14 cellular contexts compared by ENCODE assay signal in genomic region chr1:246583056-246583440, GRCh38. TPM values are rescaled to one million over a fixed set of nuclear protein-coding genes. Genes with fewer than 3 reads are reported as not detected.
DNase-seq lines count a peak whose midpoint lies in the region; ATAC-seq and TF ChIP-seq lines count a peak whose summit lies in the region.
"Had no signal": no experiment of that assay in that cellular context is flagged by ENCODE, and none has a peak within 500 bp of the region (broad histone marks: within the 10 kb centered on the region; RNA-seq: fewer than 3 reads in every experiment).

No MANE protein-coding gene starts in this region.

- peaks cover 21 to 33% of the 10 kb centered on the region in 2 donors for H3K4me1 ChIP-seq in duodenal mucosa (ENCODE audit: control insufficient read depth in 1 of 2, insufficient read depth in 2 of 2, low read length in 2 of 2)

- no peaks in the 10 kb centered on the region for H3K36me3 Mint-ChIP-seq in natural killer cell
- no peaks in the 10 kb centered on the region for H3K36me3 Mint-ChIP-seq in natural killer cell treated with Interleukin-12 subunit alpha and Interleukin-12 subunit beta and Interleukin-15 and Interleukin-18, amount 100 ng/mL, for 72 hours
- H3K36me3 Mint-ChIP-seq in nephron (ENCODE audit: low read depth) = peaks cover 15% of the 10 kb centered on the region

- H3K4me3 Mint-ChIP-seq in natural killer cell (no peak overlapping the region), nephron (no peak overlapping the region)
- no peak overlapping the region for H3K4me3 Mint-ChIP-seq in natural killer cell treated with Interleukin-12 subunit alpha and Interleukin-12 subunit beta and Interleukin-15 and Interleukin-18, amount 100 ng/mL, for 72 hours
- H3K4me3 Mint-ChIP-seq: H9 had no signal

- H3K27ac Mint-ChIP-seq in natural killer cell (peak overlapping the region; percentile 23 to 60), nephron (peak overlapping the region; percentile 35 to 62 (median 58))
- peak overlapping the region in 1 of 2 donors; percentile 38 for H3K27ac Mint-ChIP-seq in natural killer cell treated with Interleukin-12 subunit alpha and Interleukin-12 subunit beta and Interleukin-15 and Interleukin-18, amount 100 ng/mL, for 72 hours

- intact Hi-C loops in natural killer cell (cut with micrococcal nuclease) = no loop called here
- intact Hi-C loops in head of caudate nucleus (cut with DNase I) = no loop called here

- no peaks in the 10 kb centered on the region for H3K9me3 Mint-ChIP-seq in natural killer cell
- H3K9me3 Mint-ChIP-seq in natural killer cell treated with Interleukin-12 subunit alpha and Interleukin-12 subunit beta and Interleukin-15 and Interleukin-18, amount 100 ng/mL, for 72 hours = no peaks in the 10 kb centered on the region
- H3K9me3 Mint-ChIP-seq in nephron = no peaks in the 10 kb centered on the region
- H3K9me3 Mint-ChIP-seq: H9, naive B cell had no signal

- peak overlapping the region; percentile 54 for H3K27ac ChIP-seq in duodenal mucosa (ENCODE audit: low read depth, low read length)
- no peak overlapping the region for H3K27ac ChIP-seq in brain microvascular endothelial cell
- H3K27ac ChIP-seq: SK-N-MC had no signal

- H3K27me3 ChIP-seq in duodenal mucosa (ENCODE audit: control insufficient read depth in 1 of 2, insufficient read depth in 2 of 2, low read length in 2 of 2) (no peaks in the 10 kb centered on the region), brain microvascular endothelial cell (replicated peaks) (no peaks in the 10 kb centered on the region)

- peak overlapping the region; percentile 75 to 77 for H3K4me3 ChIP-seq in duodenal mucosa (ENCODE audit: low read depth in 1 of 2, low read length in 2 of 2)
- no peak overlapping the region for H3K4me3 ChIP-seq in brain microvascular endothelial cell (ENCODE audit: low read depth, low read length)
- H3K4me3 ChIP-seq: SK-N-MC had no signal

- H3K9me3 ChIP-seq in duodenal mucosa (ENCODE audit: control insufficient read depth in 1 of 2, low read length in 2 of 2) = no peaks in the 10 kb centered on the region

- DNase-seq in natural killer cell (no peak), head of caudate nucleus (no peak), brain microvascular endothelial cell (no peak)
- no peak for DNase-seq in natural killer cell treated with Interleukin-12 subunit alpha and Interleukin-12 subunit beta and Interleukin-15 and Interleukin-18, amount 100 ng/mL, for 72 hours (ENCODE audit: low spot score)
- DNase-seq: activated CD4-positive, CD25-positive, alpha-beta regulatory T cell; H9; naive B cell; NCI-H1436 treated with DMSO at 0.1 percent for 48 hours; stimulated activated CD4-positive, alpha-beta T cell treated with anti-CD3 and anti-CD28 coated beads, Interleukin-12 subunit alpha, Interleukin-12 subunit beta, amount 100 ng/mL, for 4 hours had no signal

- peak overlapping the region; percentile 61 to 75 for H3K9ac ChIP-seq in duodenal mucosa (ENCODE audit: low read depth in 1 of 2, low read length in 2 of 2)

- no peaks in the 10 kb centered on the region for H3K27me3 Mint-ChIP-seq in natural killer cell (ENCODE audit: low read depth in 2 of 2)
- H3K27me3 Mint-ChIP-seq in natural killer cell treated with Interleukin-12 subunit alpha and Interleukin-12 subunit beta and Interleukin-15 and Interleukin-18, amount 100 ng/mL, for 72 hours = no peaks in the 10 kb centered on the region
- H3K27me3 Mint-ChIP-seq in nephron (ENCODE audit: low read depth) = no peaks in the 10 kb centered on the region
- H3K27me3 Mint-ChIP-seq: naive B cell had no signal

- ATAC-seq in natural killer cell (no peak), HG02973 (IDR thresholded peaks at IDR 0.05; ENCODE audit: unreplicated experiment) (no peak), HG03354 (IDR thresholded peaks at IDR 0.05; ENCODE audit: poor library complexity, severe bottlenecking, unreplicated experiment) (no peak)
- ATAC-seq in natural killer cell treated with Interleukin-12 subunit alpha and Interleukin-12 subunit beta and Interleukin-15 and Interleukin-18, amount 100 ng/mL, for 72 hours = no peak

- in situ Hi-C loops in brain microvascular endothelial cell (cut with HindIII; ENCODE audit: low pct_ligation_motif_present, low sequenced_read_pairs) = no loop called here

- H3K36me3 ChIP-seq in duodenal mucosa (ENCODE audit: control insufficient read depth in 1 of 2, insufficient read depth in 2 of 2, low read length in 2 of 2) = no peaks in the 10 kb centered on the region
- H3K36me3 ChIP-seq in brain microvascular endothelial cell (replicated peaks) = no peaks in the 10 kb centered on the region

- TF ChIP-seq CTCF in natural killer cell (IDR thresholded peaks at IDR 0.05) (no peak), nephron (IDR thresholded peaks at IDR 0.05; ENCODE audit: unreplicated experiment in 3 of 3) (no peak), brain microvascular endothelial cell (IDR thresholded peaks at IDR 0.05; ENCODE audit: low read depth, low read length, missing control alignments) (no peak)

- H3K4me1 Mint-ChIP-seq in natural killer cell = peaks cover 24 to 50% of the 10 kb centered on the region in 2 donors
- H3K4me1 Mint-ChIP-seq in natural killer cell treated with Interleukin-12 subunit alpha and Interleukin-12 subunit beta and Interleukin-15 and Interleukin-18, amount 100 ng/mL, for 72 hours (ENCODE audit: low read depth in 2 of 2) = peaks cover 27 to 30% of the 10 kb centered on the region in 2 donors
- H3K4me1 Mint-ChIP-seq in nephron = peaks cover 48% of the 10 kb centered on the region

RNA-seq across cellular contexts. Expression of gene CNST, which starts 16.8 kb away (rescaled TPM):
- total RNA-seq in natural killer cell = 10 to 100 TPM; 48.2 to 56.1 (median 49.7) TPM
- 10 to 100 TPM; 31.0 to 37.6 TPM for total RNA-seq in natural killer cell treated with Interleukin-12 subunit alpha and Interleukin-12 subunit beta and Interleukin-15 and Interleukin-18, amount 100 ng/mL, for 72 hours

RNA-seq across cellular contexts. Expression of gene TFB2M, which starts 17.0 kb away (rescaled TPM):
- total RNA-seq in natural killer cell = 10 to 100 TPM; 13.4 to 15.1 (median 15.1) TPM
- total RNA-seq in natural killer cell treated with Interleukin-12 subunit alpha and Interleukin-12 subunit beta and Interleukin-15 and Interleukin-18, amount 100 ng/mL, for 72 hours = 10 to 100 TPM; 15.7 to 20.3 TPM
